In the genomic region with DNA sequence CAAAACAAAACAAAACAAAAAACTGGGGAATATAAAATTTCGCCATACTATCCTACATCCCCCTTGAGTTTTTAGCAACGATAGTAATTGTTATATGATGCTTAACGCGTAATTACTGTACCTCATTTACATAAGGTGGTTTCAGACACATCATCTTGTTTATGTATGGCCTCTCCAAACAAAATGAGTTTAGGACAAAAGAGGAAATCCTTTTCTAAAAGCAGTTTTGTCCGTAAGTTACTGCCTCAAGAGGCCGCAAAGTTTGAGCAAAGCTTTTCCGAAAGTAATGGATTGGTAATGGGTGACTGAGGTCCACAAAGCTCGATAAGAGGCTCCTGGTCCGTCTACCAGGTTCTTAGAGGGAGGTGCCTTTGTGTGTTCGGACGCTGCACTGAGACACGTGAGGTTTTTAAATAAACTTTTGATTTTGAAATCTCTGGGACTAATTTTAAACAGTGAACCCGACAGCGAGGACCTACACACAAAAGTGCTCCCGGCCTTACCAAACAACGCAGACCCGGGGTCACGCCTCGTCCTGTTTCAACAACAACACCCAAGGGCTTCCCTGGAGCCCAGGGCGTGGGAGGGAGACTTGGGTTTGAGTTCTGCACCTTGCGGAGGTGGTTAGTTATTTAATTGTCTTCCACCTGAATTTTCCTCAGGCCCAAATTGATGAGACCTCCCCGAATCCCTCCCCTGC, we compare ENCODE assay signal across 8 cellular contexts. TPM values are rescaled to one million over a fixed set of nuclear protein-coding genes. Genes with fewer than 3 reads are reported as not detected.
A peak's percentile ranks its signal among the peaks of the same experiment; 100 is the strongest.
DNase-seq lines count a peak whose midpoint lies in the region; ATAC-seq lines count a peak whose summit lies in the region.

No MANE protein-coding gene starts in this region.

- no peaks in the 10 kb centered on the region for H3K9me3 Mint-ChIP-seq in effector memory CD8-positive, alpha-beta T cell
- H3K9me3 Mint-ChIP-seq in natural killer cell treated with Interleukin-12 subunit alpha and Interleukin-12 subunit beta and Interleukin-15 and Interleukin-18, amount 100 ng/mL, for 72 hours = no peaks in the 10 kb centered on the region

- peak overlapping the region; percentile 91 to 93 for H3K4me3 Mint-ChIP-seq in effector memory CD8-positive, alpha-beta T cell
- peak overlapping the region; percentile 94 for H3K4me3 Mint-ChIP-seq in natural killer cell treated with Interleukin-12 subunit alpha and Interleukin-12 subunit beta and Interleukin-15 and Interleukin-18, amount 100 ng/mL, for 72 hours

- peaks cover 18 to 33% of the 10 kb centered on the region in 2 donors for H3K4me1 Mint-ChIP-seq in effector memory CD8-positive, alpha-beta T cell (ENCODE audit: low read depth in 2 of 2)
- H3K4me1 Mint-ChIP-seq in natural killer cell treated with Interleukin-12 subunit alpha and Interleukin-12 subunit beta and Interleukin-15 and Interleukin-18, amount 100 ng/mL, for 72 hours (ENCODE audit: low read depth in 2 of 2) = peaks cover 17 to 22% of the 10 kb centered on the region in 2 donors

- no peak for ATAC-seq in effector memory CD8-positive, alpha-beta T cell (replicated peaks)
- peak in 1 of 2 donors; percentile 4 for ATAC-seq in natural killer cell treated with Interleukin-12 subunit alpha and Interleukin-12 subunit beta and Interleukin-15 and Interleukin-18, amount 100 ng/mL, for 72 hours

- DNase-seq in NCI-H510A treated with DMSO at 0.1 percent for 48 hours (lab: John Stamatoyannopoulos, UW) = peak; percentile 58
- no peak for DNase-seq in NCI-H510A (lab: John Stamatoyannopoulos, UW)
- DNase-seq in NOMO-1 treated with dmso at 0.1 percent for 144 hours (lab: John Stamatoyannopoulos, UW; ENCODE audit: unreplicated experiment) = peak; percentile 36
- peak in 1 of 3 experiments; percentile 2 for DNase-seq in effector memory CD8-positive, alpha-beta T cell
- DNase-seq in natural killer cell treated with Interleukin-12 subunit alpha and Interleukin-12 subunit beta and Interleukin-15 and Interleukin-18, amount 100 ng/mL, for 72 hours (ENCODE audit: low spot score) = no peak
- no peak for DNase-seq in HuH-7.5 (ENCODE audit: low spot score)
- DNase-seq in NCI-H446 treated with DMSO at 0.1 percent for 48 hours (lab: John Stamatoyannopoulos, UW) = no peak
- DNase-seq in NCI-H2081 treated with DMSO at 0.1 percent for 48 hours (lab: John Stamatoyannopoulos, UW) = no peak

- peaks cover 12% of the 10 kb centered on the region for H3K36me3 Mint-ChIP-seq in effector memory CD8-positive, alpha-beta T cell (ENCODE audit: insufficient read depth)
- no peaks in the 10 kb centered on the region for H3K36me3 Mint-ChIP-seq in natural killer cell treated with Interleukin-12 subunit alpha and Interleukin-12 subunit beta and Interleukin-15 and Interleukin-18, amount 100 ng/mL, for 72 hours

- no peaks in the 10 kb centered on the region for H3K27me3 Mint-ChIP-seq in effector memory CD8-positive, alpha-beta T cell
- no peaks in the 10 kb centered on the region for H3K27me3 Mint-ChIP-seq in natural killer cell treated with Interleukin-12 subunit alpha and Interleukin-12 subunit beta and Interleukin-15 and Interleukin-18, amount 100 ng/mL, for 72 hours

- peak overlapping the region; percentile 93 to 94 for H3K27ac Mint-ChIP-seq in effector memory CD8-positive, alpha-beta T cell
- peak overlapping the region; percentile 43 to 90 for H3K27ac Mint-ChIP-seq in natural killer cell treated with Interleukin-12 subunit alpha and Interleukin-12 subunit beta and Interleukin-15 and Interleukin-18, amount 100 ng/mL, for 72 hours

RNA-seq across cellular contexts. Expression of a gene that starts 0.5 kb away (rescaled TPM):
- 1 to 10 TPM; 3.9 to 5.0 TPM for total RNA-seq in natural killer cell treated with Interleukin-12 subunit alpha and Interleukin-12 subunit beta and Interleukin-15 and Interleukin-18, amount 100 ng/mL, for 72 hours

RNA-seq across cellular contexts. Expression of a gene that starts 22.1 kb away (rescaled TPM):
- 10 to 100 TPM; 14.5 to 24.7 TPM for total RNA-seq in natural killer cell treated with Interleukin-12 subunit alpha and Interleukin-12 subunit beta and Interleukin-15 and Interleukin-18, amount 100 ng/mL, for 72 hours

Comparison
In these comparisons a context has a peak if more than half of its experiments do, and no peak if none do; other contexts are left out.
1. DNase-seq: peak in NCI-H510A treated with DMSO at 0.1 percent for 48 hours (single experiment) and NOMO-1 treated with dmso at 0.1 percent for 144 hours (single experiment); none in NCI-H510A (single experiment), natural killer cell treated with Interleukin-12 subunit alpha and Interleukin-12 subunit beta and Interleukin-15 and Interleukin-18, amount 100 ng/mL, for 72 hours (single experiment), HuH-7.5 (single experiment), NCI-H446 treated with DMSO at 0.1 percent for 48 hours (single experiment) and NCI-H2081 treated with DMSO at 0.1 percent for 48 hours (single experiment).